In the genomic region with DNA sequence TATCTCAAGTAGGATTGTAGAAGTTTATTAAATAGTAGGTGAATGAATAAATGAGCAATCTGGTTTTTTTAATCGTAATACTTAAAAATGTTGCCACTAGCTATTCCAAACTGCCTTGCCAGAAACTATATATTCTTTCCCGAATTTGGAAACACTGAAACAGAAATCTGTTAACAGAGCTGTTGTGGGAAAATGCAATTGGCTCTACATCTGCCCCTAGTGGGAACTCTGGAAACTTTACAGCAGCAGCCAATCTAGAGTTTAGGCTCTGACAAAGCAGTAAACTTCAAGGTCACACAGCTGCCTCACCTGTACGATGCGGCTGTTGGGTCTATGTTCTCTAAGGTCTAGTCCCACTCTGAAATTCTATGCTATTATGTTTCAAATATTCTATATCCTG, we compare ENCODE assay signal across 10 cellular contexts. TPM values are rescaled to one million over a fixed set of nuclear protein-coding genes. Genes with fewer than 3 reads are reported as not detected.
DNase-seq lines count a peak whose midpoint lies in the region; ATAC-seq, FAIRE-seq and TF ChIP-seq lines count a peak whose summit lies in the region.
"Had no signal": no experiment of that assay in that cellular context is flagged by ENCODE, and none has a peak within 500 bp of the region (broad histone marks: within the 10 kb centered on the region; RNA-seq: fewer than 3 reads in every experiment).

No MANE protein-coding gene starts in this region.

- H3K4me3 ChIP-seq in adipocyte (ENCODE audit: low read length) (no peak overlapping the region), kidney (ENCODE audit: low read length in 2 of 2) (no peak overlapping the region)

- H3K9me3 ChIP-seq in adipocyte (ENCODE audit: control insufficient read depth, low read length) = no peaks in the 10 kb centered on the region
- H3K9me3 ChIP-seq in kidney (ENCODE audit: control insufficient read depth in 1 of 2, low read length in 2 of 2) = no peaks in the 10 kb centered on the region

- no peak for FAIRE-seq in kidney (lab: Jason Lieb, UNC)

- DNase-seq in AG20443 (ENCODE audit: low spot score) (peak; percentile 30), adipocyte (ENCODE audit: low read depth) (peak; percentile 33), kidney (no peak), HUDEP-2 (lab: John Stamatoyannopoulos, UW; ENCODE audit: unreplicated experiment in 76 of 76) (no peak)
- no peak for DNase-seq in effector CD4-positive, alpha-beta T cell
- DNase-seq: activated CD4-positive, alpha-beta T cell treated with anti-CD3 and anti-CD28 coated beads for 4 hours; NCI-H2171 had no signal

- ATAC-seq in HG02884 (IDR thresholded peaks at IDR 0.05; ENCODE audit: unreplicated experiment) (peak; percentile 59), GM21576 (IDR thresholded peaks at IDR 0.05; ENCODE audit: unreplicated experiment) (no peak), GM21619 (IDR thresholded peaks at IDR 0.05; ENCODE audit: unreplicated experiment) (no peak)

- peak; percentile 35 for TF ChIP-seq CTCF in kidney (IDR thresholded peaks at IDR 0.05; ENCODE audit: borderline replicate concordance, extremely low read depth, insufficient read depth)

- H3K9ac ChIP-seq in adipocyte (ENCODE audit: low read length) = peak overlapping the region; percentile 7
- H3K9ac ChIP-seq in kidney (ENCODE audit: low read length in 2 of 2) = no peak overlapping the region

- H3K4me1 ChIP-seq in adipocyte (ENCODE audit: control insufficient read depth, insufficient read depth, low read length) (peaks cover 27% of the 10 kb centered on the region), kidney (ENCODE audit: control insufficient read depth in 1 of 2, insufficient read depth in 1 of 2, low read depth in 1 of 2, low read length in 2 of 2) (peaks cover 0 to 7% of the 10 kb centered on the region in 2 donors)

- H3K36me3 ChIP-seq in adipocyte (ENCODE audit: control insufficient read depth, insufficient read depth, low read length, severe bottlenecking) (no peaks in the 10 kb centered on the region), kidney (ENCODE audit: control insufficient read depth in 1 of 2, insufficient read depth in 2 of 2, low read length in 2 of 2) (no peaks in the 10 kb centered on the region)

- no peak overlapping the region for H3K27ac ChIP-seq in kidney (ENCODE audit: low read depth in 2 of 2, low read length in 2 of 2)

- intact Hi-C loops in kidney (cut with DNase I) = no loop called here

- no peaks in the 10 kb centered on the region for H3K27me3 ChIP-seq in adipocyte (replicated peaks; ENCODE audit: control insufficient read depth, insufficient read depth, low read length)

RNA-seq across cellular contexts. Expression of a gene that starts 41.7 kb away (rescaled TPM):
- total RNA-seq in kidney = 216 TPM
- 47.8 TPM for polyA plus RNA-seq in kidney (ENCODE audit: insufficient read depth, low read depth, low replicate concordance)

Comparison
In these comparisons a context has a peak if more than half of its experiments do, and no peak if none do; other contexts are left out.
1. DNase-seq: peak in AG20443 (single experiment) and adipocyte (single experiment); none in kidney (single experiment), HUDEP-2 (0 of 76) and effector CD4-positive, alpha-beta T cell (single experiment).